In genomic region chr2:69958480-69958879, GRCh38 we compare ENCODE assay signal across 22 cellular contexts. TPM values are rescaled to one million over a fixed set of nuclear protein-coding genes. Genes with fewer than 3 reads are reported as not detected.
DNase-seq lines count a peak whose midpoint lies in the region; ATAC-seq and TF ChIP-seq lines count a peak whose summit lies in the region.
"Had no signal": no experiment of that assay in that cellular context is flagged by ENCODE, and none has a peak within 500 bp of the region (broad histone marks: within the 10 kb centered on the region; RNA-seq: fewer than 3 reads in every experiment).

No MANE protein-coding gene starts in this region.

- H3K18ac ChIP-seq in neuronal stem cell (ENCODE audit: low read length) = no peak overlapping the region

- H3K79me2 ChIP-seq in DND-41 (ENCODE audit: insufficient read depth, low read length) = no peaks in the 10 kb centered on the region

- no peaks in the 10 kb centered on the region for H4K20me1 ChIP-seq in BLaER1
- H4K20me1 ChIP-seq in DND-41 (ENCODE audit: insufficient read depth, low read length) = no peaks in the 10 kb centered on the region

- H3K27me3 ChIP-seq in BLaER1 (no peaks in the 10 kb centered on the region), DND-41 (ENCODE audit: insufficient read depth, low read length, poor library complexity) (no peaks in the 10 kb centered on the region), neuronal stem cell (ENCODE audit: control insufficient read depth in 3 of 3, insufficient read depth in 3 of 3, low read depth in 1 of 3, low read length in 3 of 3) (no peaks in the 10 kb centered on the region)

- H3K9me3 ChIP-seq in BLaER1 (no peaks in the 10 kb centered on the region), DND-41 (ENCODE audit: insufficient read depth, low read length, severe bottlenecking) (no peaks in the 10 kb centered on the region), neuronal stem cell (replicated peaks in 1 of 2; ENCODE audit: control insufficient read depth in 2 of 2, insufficient read depth in 1 of 2, low read depth in 1 of 2, low read length in 2 of 2) (no peaks in the 10 kb centered on the region)
- H3K9me3 ChIP-seq: A549, HAP-1 had no signal

- H3K4me2 ChIP-seq in BLaER1 (peak overlapping the region; percentile 54), DND-41 (ENCODE audit: insufficient read depth, low read length) (peak overlapping the region; percentile 43), neuronal stem cell (ENCODE audit: insufficient read depth, low read length, poor library complexity, severe bottlenecking) (no peak overlapping the region)
- H3K4me2 ChIP-seq: A549, GM23338 had no signal

- ATAC-seq in DND-41 (ENCODE audit: insufficient read depth, low read depth) (no peak), HG03175 (IDR thresholded peaks at IDR 0.05; ENCODE audit: unreplicated experiment) (no peak)
- ATAC-seq: GM23338, K562, Panc1 had no signal

- peak overlapping the region; percentile 67 for H2BK5ac ChIP-seq in neuronal stem cell (ENCODE audit: low read length)

- H4K91ac ChIP-seq in neuronal stem cell (ENCODE audit: low read depth, low read length, poor library complexity) = no peak overlapping the region

- no peak overlapping the region for H4K8ac ChIP-seq in neuronal stem cell (ENCODE audit: low read depth, low read length)

- H3K4me3 ChIP-seq in BLaER1 (no peak overlapping the region), DND-41 (ENCODE audit: low read depth in 1 of 2, low read length in 2 of 2) (0 out of 4 replicates have a peak overlapping the region, but pooled peaks of 1 of the 2 experiments have one; percentile 19), neuronal stem cell (ENCODE audit: low read length in 2 of 2) (no peak overlapping the region)
- H3K4me3 ChIP-seq: A549, GM23338, HAP-1, K562 had no signal

- H2BK120ac ChIP-seq in neuronal stem cell (ENCODE audit: low read depth, low read length) = no peak overlapping the region

- H3K9ac ChIP-seq in BLaER1 = no peak overlapping the region
- peak overlapping the region; percentile 22 for H3K9ac ChIP-seq in DND-41 (ENCODE audit: low read depth, low read length)
- H3K9ac ChIP-seq in neuronal stem cell (ENCODE audit: low read depth, low read length, poor library complexity) = no peak overlapping the region

- H3K4me1 ChIP-seq in BLaER1 (peaks cover 13% of the 10 kb centered on the region), DND-41 (ENCODE audit: insufficient read depth, low read length) (peaks cover 27% of the 10 kb centered on the region), neuronal stem cell (ENCODE audit: control insufficient read depth in 2 of 2, insufficient read depth in 1 of 2, low read depth in 1 of 2, low read length in 2 of 2) (peaks cover under 1 to 2% of the 10 kb centered on the region in 2 donors)
- H3K4me1 ChIP-seq: A549, HAP-1 had no signal

- H3K14ac ChIP-seq in neuronal stem cell (ENCODE audit: low read length) = no peak overlapping the region

- H2BK15ac ChIP-seq in neuronal stem cell (ENCODE audit: low read length) = no peak overlapping the region

- no peak overlapping the region for H2BK12ac ChIP-seq in neuronal stem cell (ENCODE audit: low read length)

- no peaks in the 10 kb centered on the region for H3K79me1 ChIP-seq in neuronal stem cell (ENCODE audit: low read depth, low read length)

- DNase-seq in NCI-H2171 treated with DMSO at 0.1 percent for 48 hours (lab: John Stamatoyannopoulos, UW) = peak; percentile 44
- no peak for DNase-seq in NCI-H2171 (lab: John Stamatoyannopoulos, UW)
- no peak for DNase-seq in DND-41
- DNase-seq in neuronal stem cell (ENCODE audit: low spot score) = no peak
- DNase-seq in activated gamma-delta T cell treated with Interleukin-2 at 50 U/mL for 16 hours = no peak
- DNase-seq: AML-193, DMS 273 treated with DMSO at 0.1 percent for 48 hours, HFFc6, MV-4-11, NCI-H1105, NCI-H1436 treated with DMSO at 0.1 percent for 48 hours, NCI-H187 treated with DMSO at 0.1 percent for 48 hours, NCI-H446 treated with DMSO at 0.1 percent for 48 hours, T-helper 1 cell had no signal

- H2AK5ac ChIP-seq in neuronal stem cell (ENCODE audit: low read depth, low read length) = no peak overlapping the region

- H3K4ac ChIP-seq in neuronal stem cell (ENCODE audit: low read length) = no peak overlapping the region

- H2AFZ ChIP-seq in DND-41 (ENCODE audit: low read depth, low read length) = peak overlapping the region; percentile 21; the same call in 1 of the 2 replicates
- no peak overlapping the region for H2AFZ ChIP-seq in neuronal stem cell (ENCODE audit: low read length)
- H2AFZ ChIP-seq: GM23338 had no signal

- WGBS in neuronal stem cell (ENCODE audit: extremely low coverage in 2 of 2, insufficient read length in 2 of 2, insufficient replicate concordance in 1 of 2), 2 donors = no CpG with 5 or more reads among the region's 6 CpGs

- H3K23ac ChIP-seq in neuronal stem cell (ENCODE audit: low read depth, low read length, poor library complexity) = no peak overlapping the region

- TF ChIP-seq CTCF in DND-41 (IDR thresholded peaks at IDR 0.05; ENCODE audit: borderline replicate concordance, extremely low read depth, low read length, poor library complexity, severe bottlenecking) = no peak

- H3K36me3 ChIP-seq in BLaER1 (no peaks in the 10 kb centered on the region; the same call in 1 of the 2 replicates), DND-41 (ENCODE audit: insufficient read depth, low read length) (no peaks in the 10 kb centered on the region), neuronal stem cell (replicated peaks in 1 of 2; ENCODE audit: control insufficient read depth in 2 of 2, insufficient read depth in 2 of 2, low read length in 2 of 2) (no peaks in the 10 kb centered on the region)
- H3K36me3 ChIP-seq: HAP-1 had no signal

- H3K27ac ChIP-seq in BLaER1 (no peak overlapping the region), DND-41 (ENCODE audit: low read length) (peak overlapping the region; percentile 72), neuronal stem cell (replicated peaks; ENCODE audit: low read length) (no peak overlapping the region)
- H3K27ac ChIP-seq: A549, RWPE1 had no signal

RNA-seq across cellular contexts. Expression of gene ASPRV1, which starts 3.0 kb away (rescaled TPM):
- 0.54 TPM for polyA plus RNA-seq in neuronal stem cell (2013, experiment 1 of 2)
- polyA plus RNA-seq in neuronal stem cell (2013, experiment 2 of 2) = 0.75 TPM

RNA-seq across cellular contexts. Expression of gene MXD1, which starts 43.6 kb away (rescaled TPM):
- 6.9 TPM for polyA plus RNA-seq in neuronal stem cell (2013, experiment 1 of 2)
- 6.8 TPM for polyA plus RNA-seq in neuronal stem cell (2013, experiment 2 of 2)
